Comparison of ENCODE assay signal across 14 cellular contexts in genomic region chr2:5673148-5673860, GRCh38. TPM values are rescaled to one million over a fixed set of nuclear protein-coding genes. Genes with fewer than 3 reads are reported as not detected.
DNase-seq lines count a peak whose midpoint lies in the region; ATAC-seq and TF ChIP-seq lines count a peak whose summit lies in the region.
"Had no signal": no experiment of that assay in that cellular context is flagged by ENCODE, and none has a peak within 500 bp of the region (broad histone marks: within the 10 kb centered on the region; RNA-seq: fewer than 3 reads in every experiment).

No MANE protein-coding gene starts in this region.

- no peak overlapping the region for H2BK120ac ChIP-seq in mesenchymal stem cell (ENCODE audit: low read depth, low read length)

- peaks cover 0 to 6% (median 0%) of the 10 kb centered on the region in 5 experiments for H3K9me3 Mint-ChIP-seq in brain
- H3K9me3 Mint-ChIP-seq in immature natural killer cell = peaks cover 0 to 22% (median 11%) of the 10 kb centered on the region in 6 donors
- peaks cover 8% of the 10 kb centered on the region for H3K9me3 Mint-ChIP-seq in stimulated activated effector memory CD8-positive, alpha-beta T cell treated with anti-CD3 and anti-CD28 coated beads, Interleukin-12 subunit alpha, Interleukin-12 subunit beta, amount 100 ng/mL, for 72 hours

- no peak overlapping the region for H2AK5ac ChIP-seq in mesenchymal stem cell (ENCODE audit: low read length, severe bottlenecking)

- H3K27ac Mint-ChIP-seq in brain (peak overlapping the region in 3 of 5 experiments; percentile 23 to 84 (median 49)), immature natural killer cell (no peak overlapping the region)
- no peak overlapping the region for H3K27ac Mint-ChIP-seq in stimulated activated effector memory CD8-positive, alpha-beta T cell treated with anti-CD3 and anti-CD28 coated beads, Interleukin-12 subunit alpha, Interleukin-12 subunit beta, amount 100 ng/mL, for 72 hours
- H3K27ac Mint-ChIP-seq: activated T-helper 1 cell treated with anti-CD3 and anti-CD28 coated beads, Interleukin-12 subunit alpha, Interleukin-12 subunit beta, Interleukin-2, Interleukin-4 antibody, amounts not matched to agents 30 ng/mL and 10 ng/mL and 1 ng/mL, durations not matched to agents 14 hours and 24 hours and 36 hours; CD8-positive, alpha-beta memory T cell; naive B cell had no signal

- no peak overlapping the region for H3K14ac ChIP-seq in mesenchymal stem cell (ENCODE audit: low read length in 2 of 2)

- H3K36me3 Mint-ChIP-seq in brain (no peaks in the 10 kb centered on the region), immature natural killer cell (no peaks in the 10 kb centered on the region)
- H3K36me3 Mint-ChIP-seq in stimulated activated effector memory CD8-positive, alpha-beta T cell treated with anti-CD3 and anti-CD28 coated beads, Interleukin-12 subunit alpha, Interleukin-12 subunit beta, amount 100 ng/mL, for 72 hours = no peaks in the 10 kb centered on the region
- H3K36me3 Mint-ChIP-seq: CD8-positive, alpha-beta memory T cell; naive B cell had no signal

- no peak overlapping the region for H4K91ac ChIP-seq in mesenchymal stem cell (ENCODE audit: low read length)

- H3K4me1 Mint-ChIP-seq in brain (peaks cover 34% of the 10 kb centered on the region), immature natural killer cell (no peaks in the 10 kb centered on the region)
- no peaks in the 10 kb centered on the region for H3K4me1 Mint-ChIP-seq in stimulated activated effector memory CD8-positive, alpha-beta T cell treated with anti-CD3 and anti-CD28 coated beads, Interleukin-12 subunit alpha, Interleukin-12 subunit beta, amount 100 ng/mL, for 72 hours
- H3K4me1 Mint-ChIP-seq: CD8-positive, alpha-beta memory T cell had no signal

- no peak for TF ChIP-seq CTCF in brain (conservative IDR thresholded peaks at IDR 0.05)

- H4K8ac ChIP-seq in mesenchymal stem cell (ENCODE audit: low read length) = no peak overlapping the region

- no peak overlapping the region for H2BK5ac ChIP-seq in mesenchymal stem cell (ENCODE audit: low read depth, low read length, poor library complexity, severe bottlenecking)

- H3K18ac ChIP-seq in mesenchymal stem cell (ENCODE audit: low read depth in 1 of 2, low read length in 2 of 2) = no peak overlapping the region

- H2BK15ac ChIP-seq in mesenchymal stem cell (ENCODE audit: low read depth, poor library complexity, severe bottlenecking) = no peak overlapping the region

- H3K4me3 ChIP-seq in BLaER1 treated with 17β-estradiol and CSF1 and Interleukin-3, amounts not matched to agents 10 nM and 100 nM = peak overlapping the region; percentile 40 to 68 (median 53)
- H3K4me3 ChIP-seq in Jurkat, Clone E6-1 (ENCODE audit: low read length) = peak overlapping the region; percentile 25
- peak overlapping the region in 1 of 2 experiments; percentile 45 for H3K4me3 ChIP-seq in mesenchymal stem cell (ENCODE audit: insufficient read depth in 1 of 2, low read depth in 1 of 2, low read length in 2 of 2)
- H3K4me3 ChIP-seq: colonic mucosa had no signal

- H3K36me3 ChIP-seq in BLaER1 treated with 17β-estradiol and CSF1 and Interleukin-3, amounts not matched to agents 10 nM and 100 nM = no peaks in the 10 kb centered on the region
- H3K36me3 ChIP-seq in mesenchymal stem cell (ENCODE audit: control insufficient read depth in 1 of 2, insufficient read depth in 2 of 2, low read depth in 1 of 2, low read length in 2 of 2) = no peaks in the 10 kb centered on the region
- H3K36me3 ChIP-seq: colonic mucosa had no signal

- H3K79me1 ChIP-seq in mesenchymal stem cell (replicated peaks; ENCODE audit: low read length, poor library complexity, severe bottlenecking) = no peaks in the 10 kb centered on the region

- no peak for ATAC-seq in GM21526 (IDR thresholded peaks at IDR 0.05; ENCODE audit: low FRiP score, unreplicated experiment)
- no peak for ATAC-seq in HG03342 (IDR thresholded peaks at IDR 0.05; ENCODE audit: unreplicated experiment)
- ATAC-seq in stimulated activated effector memory CD8-positive, alpha-beta T cell treated with anti-CD3 and anti-CD28 coated beads, Interleukin-12 subunit alpha, Interleukin-12 subunit beta, amount 100 ng/mL, for 72 hours = no peak
- ATAC-seq: Panc1 had no signal

- peaks cover 7% of the 10 kb centered on the region for H3K27me3 Mint-ChIP-seq in brain
- peaks cover 0 to 7% (median 6%) of the 10 kb centered on the region in 3 donors for H3K27me3 Mint-ChIP-seq in immature natural killer cell (ENCODE audit: low read depth in 3 of 3)

- H2BK12ac ChIP-seq in mesenchymal stem cell (ENCODE audit: low read length in 2 of 2) = no peak overlapping the region

- no peaks in the 10 kb centered on the region for H4K20me1 ChIP-seq in BLaER1 treated with 17β-estradiol and CSF1 and Interleukin-3, amounts not matched to agents 10 nM and 100 nM

- H3K27ac ChIP-seq in BLaER1 treated with 17β-estradiol and CSF1 and Interleukin-3, amounts not matched to agents 10 nM and 100 nM = no peak overlapping the region
- no peak overlapping the region for H3K27ac ChIP-seq in mesenchymal stem cell (ENCODE audit: low read length, poor library complexity, severe bottlenecking)
- H3K27ac ChIP-seq: colonic mucosa had no signal

- H3K4me1 ChIP-seq in BLaER1 treated with 17β-estradiol and CSF1 and Interleukin-3, amounts not matched to agents 10 nM and 100 nM = peaks cover 22 to 82% (median 54%) of the 10 kb centered on the region in 10 experiments
- peaks cover 12% of the 10 kb centered on the region for H3K4me1 ChIP-seq in mesenchymal stem cell (ENCODE audit: control insufficient read depth, insufficient read depth, low read depth, low read length)
- H3K4me1 ChIP-seq: colonic mucosa had no signal

- no peak for DNase-seq in Jurkat, Clone E6-1 (ENCODE audit: low read depth, low spot score)
- DNase-seq in mesenchymal stem cell (no peak), immature natural killer cell (no peak)
- no peak for DNase-seq in stimulated activated effector memory CD8-positive, alpha-beta T cell treated with anti-CD3 and anti-CD28 coated beads, Interleukin-12 subunit alpha, Interleukin-12 subunit beta, amount 100 ng/mL, for 72 hours (ENCODE audit: low spot score in 2 of 2)
- DNase-seq: CD8-positive, alpha-beta memory T cell; colonic mucosa; KG1; naive B cell had no signal

- H3K23ac ChIP-seq in mesenchymal stem cell (ENCODE audit: low read length in 2 of 2) = no peak overlapping the region

- H3K9me3 ChIP-seq in BLaER1 treated with 17β-estradiol and CSF1 and Interleukin-3, amounts not matched to agents 10 nM and 100 nM (replicated peaks in 1 of 11) = no peaks in the 10 kb centered on the region
- H3K9me3 ChIP-seq in mesenchymal stem cell (ENCODE audit: control insufficient read depth, low read length) = no peaks in the 10 kb centered on the region
- H3K9me3 ChIP-seq: colonic mucosa had no signal

- peak overlapping the region; percentile 18 to 84 (median 64) for H3K4me3 Mint-ChIP-seq in brain
- H3K4me3 Mint-ChIP-seq in immature natural killer cell = no peak overlapping the region
- no peak overlapping the region for H3K4me3 Mint-ChIP-seq in stimulated activated effector memory CD8-positive, alpha-beta T cell treated with anti-CD3 and anti-CD28 coated beads, Interleukin-12 subunit alpha, Interleukin-12 subunit beta, amount 100 ng/mL, for 72 hours
- H3K4me3 Mint-ChIP-seq: activated T-helper 1 cell treated with anti-CD3 and anti-CD28 coated beads, Interleukin-12 subunit alpha, Interleukin-12 subunit beta, Interleukin-2, Interleukin-4 antibody, amounts not matched to agents 30 ng/mL and 10 ng/mL and 1 ng/mL, durations not matched to agents 14 hours and 24 hours and 36 hours; naive B cell had no signal

- H3K9ac ChIP-seq in BLaER1 treated with 17β-estradiol and CSF1 and Interleukin-3, amounts not matched to agents 10 nM and 100 nM = peak overlapping the region in 8 of 11 experiments; percentile 6 to 50 (median 24); a peak in 7 of 22 replicates
- no peak overlapping the region for H3K9ac ChIP-seq in mesenchymal stem cell (ENCODE audit: low read length)

- H3K4ac ChIP-seq in mesenchymal stem cell (ENCODE audit: low read depth in 1 of 2, low read length in 2 of 2) = no peak overlapping the region

- peaks cover 0 to 33% (median 23%) of the 10 kb centered on the region in 11 experiments; a peak in 20 of 22 replicates for H3K27me3 ChIP-seq in BLaER1 treated with 17β-estradiol and CSF1 and Interleukin-3, amounts not matched to agents 10 nM and 100 nM
- H3K27me3 ChIP-seq in mesenchymal stem cell (ENCODE audit: control insufficient read depth in 1 of 2, insufficient read depth in 1 of 2, low read length in 2 of 2) = peaks cover 17 to 24% of the 10 kb centered on the region in 2 experiments
- H3K27me3 ChIP-seq: colonic mucosa had no signal

- WGBS in mesenchymal stem cell = 13% methylated on average over 42 of the region's 45 CpGs

- H2AFZ ChIP-seq in mesenchymal stem cell (ENCODE audit: low read depth, low read length) = no peak overlapping the region

- peak overlapping the region; percentile 83 to 97 (median 91) for H3K4me2 ChIP-seq in BLaER1 treated with 17β-estradiol and CSF1 and Interleukin-3, amounts not matched to agents 10 nM and 100 nM
- H3K4me2 ChIP-seq in mesenchymal stem cell (ENCODE audit: low read length, poor library complexity, severe bottlenecking) = peak overlapping the region; percentile 74

RNA-seq across cellular contexts. Expression of gene SOX11, which starts 18.9 kb away (rescaled TPM):
- polyA plus RNA-seq in Jurkat, Clone E6-1 (2012; ENCODE audit: insufficient read depth, insufficient read length) = 2.1 TPM
- polyA plus RNA-seq in brain (ENCODE audit: insufficient read depth, low read depth, low replicate concordance) (14.3 TPM), immature natural killer cell (not detected)
- polyA plus RNA-seq in mesenchymal stem cell (2013, experiment 1 of 2) = 4.6 TPM
- 4.4 TPM for polyA plus RNA-seq in mesenchymal stem cell (2013, experiment 2 of 2)
- polyA plus RNA-seq: CD8-positive, alpha-beta memory T cell had no signal

Comparison
In these comparisons a context has a peak if more than half of its experiments do, and no peak if none do; other contexts are left out.
1. H3K27ac Mint-ChIP-seq: peak in brain (3 of 5); none in immature natural killer cell (0 of 6) and stimulated activated effector memory CD8-positive, alpha-beta T cell treated with anti-CD3 and anti-CD28 coated beads, Interleukin-12 subunit alpha, Interleukin-12 subunit beta, amount 100 ng/mL, for 72 hours (single experiment).
2. H3K4me3 Mint-ChIP-seq: peak in brain (5 of 5); none in immature natural killer cell (0 of 5) and stimulated activated effector memory CD8-positive, alpha-beta T cell treated with anti-CD3 and anti-CD28 coated beads, Interleukin-12 subunit alpha, Interleukin-12 subunit beta, amount 100 ng/mL, for 72 hours (single experiment).
3. RNA of gene SOX11, which starts 18.9 kb away (polyA plus RNA-seq): 14.3 TPM in brain (single experiment); not detected in immature natural killer cell; every median in the first group is over 10 times any median in the second.